8 cellular contexts compared by ENCODE assay signal in the genomic region with DNA sequence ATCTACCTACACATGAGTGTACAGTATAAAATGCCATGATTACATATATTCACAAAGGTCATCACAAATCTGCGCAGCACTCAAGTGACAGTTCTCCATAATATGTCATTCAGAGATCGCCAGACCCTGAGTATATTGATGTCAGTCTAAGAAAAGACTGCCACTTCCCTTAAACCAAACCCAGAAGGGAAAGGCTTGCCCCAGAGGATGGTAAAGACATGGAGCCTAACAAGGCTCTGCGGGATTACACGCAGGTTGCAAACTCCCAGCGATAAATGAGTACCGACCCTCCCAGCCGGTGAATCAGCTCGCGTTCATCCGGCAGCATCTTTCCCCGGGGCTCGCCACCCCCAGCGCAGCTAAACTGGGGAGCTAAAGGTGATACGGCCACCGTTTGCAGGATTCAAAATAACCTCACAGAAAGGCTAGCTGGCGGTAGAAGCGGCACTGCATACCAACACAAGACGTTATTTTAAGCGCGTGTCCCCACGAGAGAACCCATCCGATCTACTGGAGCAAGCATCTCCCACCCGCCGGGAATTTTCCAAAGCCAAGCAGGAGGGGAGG.
DNase-seq lines count a peak whose midpoint lies in the region; ATAC-seq and TF ChIP-seq lines count a peak whose summit lies in the region.

No MANE protein-coding gene starts in this region.

- DNase-seq in T-helper 9 cell = peak; percentile 26
- peak; percentile 31 for DNase-seq in brain microvascular endothelial cell
- peak; percentile 57 for DNase-seq in inferior parietal cortex (ENCODE audit: extremely low spot score)
- DNase-seq in stimulated activated CD4-positive, alpha-beta T cell treated with anti-CD3 and anti-CD28 coated beads, Interleukin-12 subunit alpha, Interleukin-12 subunit beta, amount 100 ng/mL, for 4 hours = peak; percentile 37
- no peak for DNase-seq in HUDEP-2 (lab: John Stamatoyannopoulos, UW; ENCODE audit: unreplicated experiment in 76 of 76)

- peak overlapping the region; percentile 77 for H3K4me3 ChIP-seq in brain microvascular endothelial cell (ENCODE audit: low read depth, low read length)

- peak; percentile 1 for ATAC-seq in GM18498 (IDR thresholded peaks at IDR 0.05; ENCODE audit: unreplicated experiment)
- ATAC-seq in HG03280 (IDR thresholded peaks at IDR 0.05; ENCODE audit: unreplicated experiment) = peak; percentile 4
- no peak for ATAC-seq in HG03108 (IDR thresholded peaks at IDR 0.05; ENCODE audit: unreplicated experiment)

- in situ Hi-C loops in brain microvascular endothelial cell (cut with HindIII; ENCODE audit: low pct_ligation_motif_present, low sequenced_read_pairs) = no loop called here

- H3K27me3 ChIP-seq in brain microvascular endothelial cell (replicated peaks) = no peaks in the 10 kb centered on the region

- no peak overlapping the region for H3K27ac ChIP-seq in brain microvascular endothelial cell

- no peaks in the 10 kb centered on the region for H3K36me3 ChIP-seq in brain microvascular endothelial cell (replicated peaks)

- no peak for TF ChIP-seq CTCF in brain microvascular endothelial cell (IDR thresholded peaks at IDR 0.05; ENCODE audit: low read depth, low read length, missing control alignments)

Comparison
In these comparisons a context has a peak if more than half of its experiments do, and no peak if none do; other contexts are left out.
1. DNase-seq: peak in T-helper 9 cell (single experiment), brain microvascular endothelial cell (single experiment), inferior parietal cortex (single experiment) and stimulated activated CD4-positive, alpha-beta T cell treated with anti-CD3 and anti-CD28 coated beads, Interleukin-12 subunit alpha, Interleukin-12 subunit beta, amount 100 ng/mL, for 4 hours (single experiment); none in HUDEP-2 (0 of 76).